27 cellular contexts compared by ENCODE assay signal in genomic region chr9:68841292-68842052, GRCh38.
DNase-seq lines count a peak whose midpoint lies in the region; ATAC-seq and TF ChIP-seq lines count a peak whose summit lies in the region.
"Had no signal": no experiment of that assay in that cellular context is flagged by ENCODE, and none has a peak within 500 bp of the region (broad histone marks: within the 10 kb centered on the region; RNA-seq: fewer than 3 reads in every experiment).

No MANE protein-coding gene starts in this region.

- H3K9me3 ChIP-seq in thoracic aorta = no peaks in the 10 kb centered on the region
- H3K9me3 ChIP-seq: sigmoid colon, SK-N-SH had no signal

- peaks cover 37% of the 10 kb centered on the region for H3K4me1 Mint-ChIP-seq in activated T-helper 2 cell treated with anti-CD3 and anti-CD28 coated beads, Interferon-gamma antibody, Interleukin-2, Interleukin-4, amounts not matched to agents 10 μg/mL and 5 μg/mL and 100 μg/mL, durations not matched to agents 14 hours and 24 hours and 36 hours (ENCODE audit: low read depth)
- H3K4me1 Mint-ChIP-seq: activated naive CD4-positive, alpha-beta T cell treated with anti-CD3 and anti-CD28 coated beads, Interleukin-2, amount 50 U/mL, for 24 hours had no signal

- intact Hi-C loops in activated T-helper 2 cell treated with anti-CD3 and anti-CD28 coated beads, Interferon-gamma antibody, Interleukin-2, Interleukin-4, amounts not matched to agents 10 μg/mL and 5 μg/mL and 100 μg/mL, durations not matched to agents 14 hours and 24 hours and 36 hours (cut with micrococcal nuclease) = loop anchor here (5.0 kb wide), 1 partner anchor 56 kb away; no protein-coding TSS in a partner anchor

- ATAC-seq in thoracic aorta (ENCODE audit: insufficient number of reproducible peaks, low FRiP score, low read depth) = peak; percentile 31
- ATAC-seq in activated CD4-positive, CD25-positive, alpha-beta regulatory T cell treated with anti-CD3 and anti-CD28 coated beads, Interleukin-2, amount 50 U/mL, for 24 hours = no peak
- ATAC-seq: T-helper 17 cell had no signal

- H3K4me3 ChIP-seq in thoracic aorta = no peak overlapping the region
- H3K4me3 ChIP-seq: dorsolateral prefrontal cortex, neural progenitor cell, sigmoid colon had no signal

- peaks cover 46% of the 10 kb centered on the region for H3K36me3 Mint-ChIP-seq in activated T-helper 2 cell treated with anti-CD3 and anti-CD28 coated beads, Interferon-gamma antibody, Interleukin-2, Interleukin-4, amounts not matched to agents 10 μg/mL and 5 μg/mL and 100 μg/mL, durations not matched to agents 14 hours and 24 hours and 36 hours (ENCODE audit: low read depth)
- H3K36me3 Mint-ChIP-seq: type B pancreatic cell had no signal

- no peak for TF ChIP-seq CTCF in thoracic aorta (IDR thresholded peaks at IDR 0.05)

- H3K27me3 ChIP-seq in thoracic aorta (replicated peaks; ENCODE audit: insufficient read depth) = no peaks in the 10 kb centered on the region
- H3K27me3 ChIP-seq: dorsolateral prefrontal cortex, neural progenitor cell, sigmoid colon had no signal

- H3K27ac Mint-ChIP-seq in activated T-helper 2 cell treated with anti-CD3 and anti-CD28 coated beads, Interferon-gamma antibody, Interleukin-2, Interleukin-4, amounts not matched to agents 10 μg/mL and 5 μg/mL and 100 μg/mL, durations not matched to agents 14 hours and 24 hours and 36 hours = peak overlapping the region; percentile 64
- H3K27ac Mint-ChIP-seq: activated naive CD4-positive, alpha-beta T cell treated with anti-CD3 and anti-CD28 coated beads, Interleukin-2, amount 50 U/mL, for 24 hours; neural progenitor cell; T-helper 17 cell; type B pancreatic cell had no signal

- no peaks in the 10 kb centered on the region for H3K36me3 ChIP-seq in thoracic aorta
- H3K36me3 ChIP-seq: neural progenitor cell, sigmoid colon had no signal

- DNase-seq in NCI-H2107 treated with DMSO at 0.1 percent for 48 hours (lab: John Stamatoyannopoulos, UW; ENCODE audit: unreplicated experiment) (peak; percentile 37), NCI-H2107 (lab: John Stamatoyannopoulos, UW) (no peak), NCI-H146 (lab: John Stamatoyannopoulos, UW) (peak; percentile 19), thoracic aorta (ENCODE audit: low spot score) (no peak), anterior cingulate cortex (lab: John Stamatoyannopoulos, UW) (no peak)
- no peak for DNase-seq in activated T-helper 2 cell treated with anti-CD3 and anti-CD28 coated beads, Interferon-gamma antibody, Interleukin-2, Interleukin-4, amounts not matched to agents 10 μg/mL and 5 μg/mL and 100 μg/mL, durations not matched to agents 14 hours and 24 hours and 36 hours (ENCODE audit: low spot score)
- no peak for DNase-seq in stimulated activated CD4-positive, alpha-beta T cell treated with anti-CD3 and anti-CD28 coated beads, Interleukin-4, amount 100 ng/mL, for 1 hour
- DNase-seq: activated CD4-positive, alpha-beta T cell treated with anti-CD3 and anti-CD28 coated beads for 48 hours; AML-193; caudate nucleus; COR-L47; dorsolateral prefrontal cortex; EL; IMR-90; kidney; mammary epithelial cell; NCI-H1105; NCI-H226; NCI-H774; posterior cingulate gyrus; sigmoid colon; SK-N-SH; T-helper 17 cell had no signal

- H3K4me1 ChIP-seq in thoracic aorta (ENCODE audit: control insufficient read depth in 1 of 2, low read depth in 2 of 2) = peaks cover 9 to 61% of the 10 kb centered on the region in 2 donors
- H3K4me1 ChIP-seq: neural progenitor cell had no signal

- no peak overlapping the region for H3K4me3 Mint-ChIP-seq in activated T-helper 2 cell treated with anti-CD3 and anti-CD28 coated beads, Interferon-gamma antibody, Interleukin-2, Interleukin-4, amounts not matched to agents 10 μg/mL and 5 μg/mL and 100 μg/mL, durations not matched to agents 14 hours and 24 hours and 36 hours (ENCODE audit: low read depth)
- H3K4me3 Mint-ChIP-seq: activated naive CD4-positive, alpha-beta T cell treated with anti-CD3 and anti-CD28 coated beads, Interleukin-2, amount 50 U/mL, for 24 hours; neural progenitor cell; T-helper 17 cell; type B pancreatic cell had no signal

- no peaks in the 10 kb centered on the region for H3K9me3 Mint-ChIP-seq in activated T-helper 2 cell treated with anti-CD3 and anti-CD28 coated beads, Interferon-gamma antibody, Interleukin-2, Interleukin-4, amounts not matched to agents 10 μg/mL and 5 μg/mL and 100 μg/mL, durations not matched to agents 14 hours and 24 hours and 36 hours
- H3K9me3 Mint-ChIP-seq: activated naive CD4-positive, alpha-beta T cell treated with anti-CD3 and anti-CD28 coated beads, Interleukin-2, amount 50 U/mL, for 24 hours; neural progenitor cell; type B pancreatic cell had no signal

- no peaks in the 10 kb centered on the region for H3K27me3 Mint-ChIP-seq in activated T-helper 2 cell treated with anti-CD3 and anti-CD28 coated beads, Interferon-gamma antibody, Interleukin-2, Interleukin-4, amounts not matched to agents 10 μg/mL and 5 μg/mL and 100 μg/mL, durations not matched to agents 14 hours and 24 hours and 36 hours (ENCODE audit: low read depth)
- H3K27me3 Mint-ChIP-seq: activated naive CD4-positive, alpha-beta T cell treated with anti-CD3 and anti-CD28 coated beads, Interleukin-2, amount 50 U/mL, for 24 hours; type B pancreatic cell had no signal

- H3K27ac ChIP-seq in thoracic aorta = peak overlapping the region; percentile 24 to 31
- H3K27ac ChIP-seq: neural progenitor cell had no signal

Comparison
In these comparisons a context has a peak if more than half of its experiments do, and no peak if none do; other contexts are left out.
1. DNase-seq: peak in NCI-H2107 treated with DMSO at 0.1 percent for 48 hours (single experiment) and NCI-H146 (single experiment); none in NCI-H2107 (single experiment), activated T-helper 2 cell treated with anti-CD3 and anti-CD28 coated beads, Interferon-gamma antibody, Interleukin-2, Interleukin-4, amounts not matched to agents 10 μg/mL and 5 μg/mL and 100 μg/mL, durations not matched to agents 14 hours and 24 hours and 36 hours (single experiment), thoracic aorta (single experiment), anterior cingulate cortex (0 of 58) and stimulated activated CD4-positive, alpha-beta T cell treated with anti-CD3 and anti-CD28 coated beads, Interleukin-4, amount 100 ng/mL, for 1 hour (single experiment).